21 cellular contexts compared by ENCODE assay signal in genomic region chr1:30662291-30662840, GRCh38.
"Had no signal": no experiment of that assay in that cellular context is flagged by ENCODE, and none has a peak within 500 bp of the region (broad histone marks: within the 10 kb centered on the region; RNA-seq: fewer than 3 reads in every experiment).

No MANE protein-coding gene starts in this region.

- H3K4me1 ChIP-seq: breast epithelium, gastroesophageal sphincter, prostate gland, uterus had no signal

- DNase-seq: activated CD4-positive, alpha-beta T cell treated with anti-CD3 and anti-CD28 coated beads, Interleukin-2, amount 50 U/mL, for 1 hour; activated CD4-positive, CD25-positive, alpha-beta regulatory T cell treated with anti-CD3 and anti-CD28 coated beads, Interleukin-2, amount 50 U/mL, for 72 hours; activated CD8-positive, alpha-beta T cell treated with anti-CD3 and anti-CD28 coated beads, Interleukin-2, amount 10 ng/mL, durations not matched to agents 7 days and 5 days; activated naive CD4-positive, alpha-beta T cell treated with Interleukin-2 at 50 U/mL for 16 hours; activated naive CD8-positive, alpha-beta T cell treated with anti-CD3 and anti-CD28 coated beads for 36 hours; activated T-cell treated with anti-CD3 and anti-CD28 coated beads, Interleukin-2, amount 50 U/mL, for 1 hour; cerebellar nuclear complex; cortex of kidney; hypothalamus; naive B cell; stimulated activated CD4-positive, alpha-beta T cell treated with anti-CD3 and anti-CD28 coated beads, Interleukin-1b, Interleukin-23, amount 100 ng/mL, for 48 hours; stimulated activated naive CD8-positive, alpha-beta T cell treated with anti-CD3 and anti-CD28 coated beads, Interleukin-15, amount 100 ng/mL, for 72 hours; T-cell; transverse colon; uterus had no signal

- H3K9me3 ChIP-seq: breast epithelium, gastroesophageal sphincter, prostate gland, transverse colon, uterus had no signal

- H3K36me3 ChIP-seq: breast epithelium, gastroesophageal sphincter, prostate gland, transverse colon, uterus had no signal

- H3K27me3 ChIP-seq: uterus had no signal

- H3K4me3 ChIP-seq: breast epithelium, gastroesophageal sphincter, lung, prostate gland, transverse colon, uterus had no signal

- H3K27ac ChIP-seq: breast epithelium, epithelial cell of prostate, gastroesophageal sphincter, prostate gland, transverse colon, uterus, VCaP had no signal
